Comparison of ENCODE assay signal across 1 cellular context in genomic region chr20:46057856-46058655, GRCh38.
TF ChIP-seq lines count a peak whose summit lies in the region.

No MANE protein-coding gene starts in this region.

TF ChIP-seq in H1, 55 proteins besides CTCF, POLR2A, EP300 and RAD21 (continued from another document):
- no peak for TF ChIP-seq ATF2 (IDR thresholded peaks at IDR 0.05; ENCODE audit: low read length)
- no peak for TF ChIP-seq HDAC6 (IDR thresholded peaks at IDR 0.05; ENCODE audit: low read depth, low read length)
- no peak for TF ChIP-seq ZNF274 (IDR thresholded peaks at IDR 0.05; ENCODE audit: borderline replicate concordance, extremely low read depth, low read length)
- TF ChIP-seq E2F6 (IDR thresholded peaks at IDR 0.05): peak; percentile 83
- TF ChIP-seq CEBPB (IDR thresholded peaks at IDR 0.05; ENCODE audit: low read depth, low read length): peak; percentile 49; the same call in 1 of the 2 replicates
- TF ChIP-seq JUN (IDR thresholded peaks at IDR 0.05; ENCODE audit: low read depth, low read length): no peak
- TF ChIP-seq SP4 (IDR thresholded peaks at IDR 0.05; ENCODE audit: low read length): no peak
- TF ChIP-seq CREB1 (IDR thresholded peaks at IDR 0.05): no peak
- no peak for TF ChIP-seq BRCA1 (IDR thresholded peaks at IDR 0.05; ENCODE audit: low read depth, low read length)
- TF ChIP-seq ATF3 (IDR thresholded peaks at IDR 0.05; ENCODE audit: insufficient read depth, low read depth, low read length): no peak
- peak; percentile 71; the same call in 1 of the 2 replicates for TF ChIP-seq MAX (IDR thresholded peaks at IDR 0.05)
- TF ChIP-seq SIX5 (IDR thresholded peaks at IDR 0.05; ENCODE audit: low read depth, low read length): no peak
- TF ChIP-seq SIN3A (conservative IDR thresholded peaks at IDR 0.05 in 1 of 2, IDR thresholded peaks at IDR 0.05 in 1 of 2; ENCODE audit: low read depth in 1 of 2, low read length in 2 of 2): no peak; a peak in 1 of 4 replicates
- TF ChIP-seq EZH2 (IDR thresholded peaks at IDR 0.05; ENCODE audit: low read depth, low read length, severe bottlenecking): peak; percentile 42
- TF ChIP-seq CHD1 (IDR thresholded peaks at IDR 0.05; ENCODE audit: low read depth, low read length): no peak
- TF ChIP-seq CHD2 (IDR thresholded peaks at IDR 0.05; ENCODE audit: low read length): no peak
- no peak for TF ChIP-seq RXRA (IDR thresholded peaks at IDR 0.05; ENCODE audit: insufficient read depth, low read depth, low read length)
- TF ChIP-seq CBX5 (IDR thresholded peaks at IDR 0.05; ENCODE audit: low read depth, low read length): no peak
- TF ChIP-seq FOSL1 (IDR thresholded peaks at IDR 0.05; ENCODE audit: insufficient read depth, low read depth, low read length): no peak
- TF ChIP-seq ASH2L (IDR thresholded peaks at IDR 0.05; ENCODE audit: low read length): no peak
- TF ChIP-seq PHF8 (conservative IDR thresholded peaks at IDR 0.05; ENCODE audit: low read depth, low read length): no peak
- TF ChIP-seq BCL11A (IDR thresholded peaks at IDR 0.05; ENCODE audit: low read depth in 2 of 2, low read length in 2 of 2): no peak
- TF ChIP-seq EGR1 (IDR thresholded peaks at IDR 0.05; ENCODE audit: borderline replicate concordance, low read depth, low read length): no peak
- TF ChIP-seq SAP30 (IDR thresholded peaks at IDR 0.05; ENCODE audit: insufficient read depth, insufficient replicate concordance, low read length): no peak
- TF ChIP-seq NRF1 (IDR thresholded peaks at IDR 0.05; ENCODE audit: low read depth, low read length): no peak
- no peak for TF ChIP-seq TAF1 (IDR thresholded peaks at IDR 0.05; ENCODE audit: low read depth, low read length)
- no peak for TF ChIP-seq RFX5 (IDR thresholded peaks at IDR 0.05; ENCODE audit: borderline replicate concordance, low read depth, low read length)
- no peak for TF ChIP-seq KDM4A (IDR thresholded peaks at IDR 0.05; ENCODE audit: low read depth, low read length, severe bottlenecking)
- no peak for TF ChIP-seq SP2 (IDR thresholded peaks at IDR 0.05; ENCODE audit: low read length)
- TF ChIP-seq SUZ12 (IDR thresholded peaks at IDR 0.05; ENCODE audit: low read length): peak; percentile 27; the same call in 1 of the 2 replicates
- no peak for TF ChIP-seq BACH1 (IDR thresholded peaks at IDR 0.05; ENCODE audit: low read length)
- no peak for TF ChIP-seq MAFK (IDR thresholded peaks at IDR 0.05; ENCODE audit: low read depth, low read length)
- no peak for TF ChIP-seq POLR2AphosphoS5 (IDR thresholded peaks at IDR 0.05; ENCODE audit: low read depth, low read length)
